8 cellular contexts compared by ENCODE assay signal in the genomic region with DNA sequence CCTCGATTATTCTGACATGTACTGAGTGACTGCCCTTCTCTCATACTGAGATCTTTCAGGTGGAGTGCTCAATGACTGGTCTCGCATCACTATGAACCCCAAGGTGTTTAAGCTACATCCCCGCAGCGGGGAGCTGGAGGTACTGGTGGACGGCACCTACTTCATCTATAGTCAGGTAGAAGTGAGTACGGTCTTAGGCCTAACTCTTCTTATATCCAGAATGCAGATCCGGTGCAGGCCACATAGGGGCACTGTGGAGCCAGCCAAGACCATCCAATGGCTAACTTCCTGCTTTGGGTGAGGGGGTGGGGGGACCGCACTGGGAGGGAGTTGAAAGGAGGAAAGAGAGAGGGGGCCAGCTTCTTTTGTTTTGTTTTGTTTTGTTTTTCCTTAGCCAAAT. TPM values are rescaled to one million over a fixed set of nuclear protein-coding genes. Genes with fewer than 3 reads are reported as not detected.
A peak's percentile ranks its signal among the peaks of the same experiment; 100 is the strongest.
DNase-seq lines count a peak whose midpoint lies in the region; ATAC-seq lines count a peak whose summit lies in the region.

No MANE protein-coding gene starts in this region.

- H3K9me3 Mint-ChIP-seq in activated naive CD4-positive, alpha-beta T cell treated with anti-CD3 and anti-CD28 coated beads, Interleukin-2, amount 50 U/mL, for 72 hours: no peaks in the 10 kb centered on the region

- H3K36me3 Mint-ChIP-seq in activated naive CD4-positive, alpha-beta T cell treated with anti-CD3 and anti-CD28 coated beads, Interleukin-2, amount 50 U/mL, for 72 hours: no peaks in the 10 kb centered on the region

- ATAC-seq in GM19372 (IDR thresholded peaks at IDR 0.05; ENCODE audit: low read depth, unreplicated experiment) (peak; percentile 73), left colon (peak; percentile 45), HG03469 (IDR thresholded peaks at IDR 0.05; ENCODE audit: unreplicated experiment) (no peak)
- ATAC-seq in activated naive CD4-positive, alpha-beta T cell treated with anti-CD3 and anti-CD28 coated beads, Interleukin-2, amount 50 U/mL, for 72 hours: peak; percentile 56 to 58

- intact Hi-C loops in left colon (cut with DNase I, micrococcal nuclease): no loop called here

- DNase-seq in NCI-H146 (lab: John Stamatoyannopoulos, UW) (peak; percentile 7), NCI-H146 treated with DMSO at 0.1 percent for 48 hours (lab: John Stamatoyannopoulos, UW; ENCODE audit: unreplicated experiment) (no peak), M059J (ENCODE audit: low read depth) (peak; percentile 20), left colon (peak in 1 of 2 donors; percentile 25), HPDE6-E6E7 (ENCODE audit: extremely low spot score) (no peak)
- DNase-seq in activated naive CD4-positive, alpha-beta T cell treated with anti-CD3 and anti-CD28 coated beads, Interleukin-2, amount 50 U/mL, for 72 hours (ENCODE audit: low spot score in 2 of 2): peak in 1 of 2 donors; percentile 38

- H3K27ac Mint-ChIP-seq in activated naive CD4-positive, alpha-beta T cell treated with anti-CD3 and anti-CD28 coated beads, Interleukin-2, amount 50 U/mL, for 72 hours: no peak overlapping the region

RNA-seq across cellular contexts. Expression of gene AWAT2, which starts 16.4 kb away (rescaled TPM):
- not detected in 2 replicates for total RNA-seq in M059J (2014; rRNA removed; shearing (Covaris generic))
- under 1 TPM in 1 of 2 donors, not detected in 1; 0.30 TPM for total RNA-seq in activated naive CD4-positive, alpha-beta T cell treated with anti-CD3 and anti-CD28 coated beads, Interleukin-2, amount 50 U/mL, for 72 hours
- total RNA-seq in left colon: not detected

RNA-seq across cellular contexts. Expression of gene OTUD6A, which starts 28.9 kb away (rescaled TPM):
- not detected in 2 replicates for total RNA-seq in M059J (2014; rRNA removed; shearing (Covaris generic))
- not detected for total RNA-seq in activated naive CD4-positive, alpha-beta T cell treated with anti-CD3 and anti-CD28 coated beads, Interleukin-2, amount 50 U/mL, for 72 hours
- not detected for total RNA-seq in left colon

Comparison
In these comparisons a context has a peak if more than half of its experiments do, and no peak if none do; other contexts are left out.
1. DNase-seq: peak in NCI-H146 (single experiment) and M059J (single experiment); none in NCI-H146 treated with DMSO at 0.1 percent for 48 hours (single experiment) and HPDE6-E6E7 (single experiment).